In genomic region chr10:30270247-30270646, GRCh38 we compare ENCODE assay signal across 10 cellular contexts.
A peak's percentile ranks its signal among the peaks of the same experiment; 100 is the strongest.
DNase-seq lines count a peak whose midpoint lies in the region; ATAC-seq and TF ChIP-seq lines count a peak whose summit lies in the region.
"Had no signal": no experiment of that assay in that cellular context is flagged by ENCODE, and none has a peak within 500 bp of the region (broad histone marks: within the 10 kb centered on the region; RNA-seq: fewer than 3 reads in every experiment).

No MANE protein-coding gene starts in this region.

- peaks cover 3 to 10% (median 8%) of the 10 kb centered on the region in 7 donors for H3K9me3 Mint-ChIP-seq in CD14-positive monocyte

- intact Hi-C loops in CD14-positive monocyte (cut with micrococcal nuclease) (no loop called here), body of pancreas (cut with DNase I) (no loop called here)

- H3K4me3 ChIP-seq in body of pancreas, result no peak overlapping the region
- H3K4me3 ChIP-seq: colonic mucosa had no signal

- 9 to 20% methylated on average over 3 of the region's 3 CpGs for WGBS in body of pancreas, 2 donors

- H3K27ac ChIP-seq in VCaP (no peak overlapping the region), body of pancreas (no peak overlapping the region)
- H3K27ac ChIP-seq: colonic mucosa had no signal

- no peak for ATAC-seq in body of pancreas

- H3K27ac Mint-ChIP-seq in CD14-positive monocyte, result no peak overlapping the region

- H3K9me3 ChIP-seq in body of pancreas, result no peaks in the 10 kb centered on the region
- H3K9me3 ChIP-seq: colonic mucosa had no signal

- TF ChIP-seq POLR2A in erythroblast (IDR thresholded peaks at IDR 0.05; ENCODE audit: low read length) (no peak), body of pancreas (IDR thresholded peaks at IDR 0.05) (no peak)

- H3K36me3 Mint-ChIP-seq in CD14-positive monocyte, result no peaks in the 10 kb centered on the region

- peaks cover 4% of the 10 kb centered on the region for H3K4me1 Mint-ChIP-seq in CD14-positive monocyte

- H3K27me3 ChIP-seq in body of pancreas, result no peaks in the 10 kb centered on the region
- H3K27me3 ChIP-seq: colonic mucosa had no signal

- TF ChIP-seq CTCF in CD14-positive monocyte (IDR thresholded peaks at IDR 0.05), result peak; percentile 28
- TF ChIP-seq CTCF in LNCAP (IDR thresholded peaks at IDR 0.05), result peak; percentile 41; the same call in 1 of the 2 replicates
- peak; percentile 60 for TF ChIP-seq CTCF in VCaP (conservative IDR thresholded peaks at IDR 0.05)
- no peak for TF ChIP-seq CTCF in body of pancreas (IDR thresholded peaks at IDR 0.05)

- H3K4me1 ChIP-seq in body of pancreas, result no peaks in the 10 kb centered on the region
- H3K4me1 ChIP-seq: colonic mucosa had no signal

- DNase-seq in CD14-positive monocyte (ENCODE audit: low spot score) (no peak), lung microvascular endothelial cell (ENCODE audit: low read depth in 2 of 2) (peak; percentile 13 to 15), NCI-H146 (lab: John Stamatoyannopoulos, UW) (no peak), erythroblast (lab: John Stamatoyannopoulos, UW) (no peak), NCI-H82 treated with DMSO at 0.1 percent for 48 hours (lab: John Stamatoyannopoulos, UW; ENCODE audit: unreplicated experiment) (no peak), body of pancreas (no peak)
- DNase-seq: colonic mucosa, NCI-H774 had no signal

- peaks cover 2 to 6% (median 4%) of the 10 kb centered on the region in 3 donors for H3K27me3 Mint-ChIP-seq in CD14-positive monocyte (ENCODE audit: low read depth in 3 of 3)

- H3K36me3 ChIP-seq in body of pancreas (replicated peaks in 1 of 2; ENCODE audit: insufficient read depth in 1 of 2, low read depth in 2 of 2), result no peaks in the 10 kb centered on the region
- H3K36me3 ChIP-seq: colonic mucosa had no signal

- no peak overlapping the region for H3K4me3 Mint-ChIP-seq in CD14-positive monocyte

Comparison
In these comparisons a context has a peak if more than half of its experiments do, and no peak if none do; other contexts are left out.
1. DNase-seq: peak in lung microvascular endothelial cell (2 of 2); none in CD14-positive monocyte (single experiment), NCI-H146 (single experiment), erythroblast (0 of 2), NCI-H82 treated with DMSO at 0.1 percent for 48 hours (single experiment) and body of pancreas (0 of 4).
2. CTCF ChIP-seq: peak in CD14-positive monocyte (single experiment), LNCAP (single experiment) and VCaP (single experiment); none in body of pancreas (0 of 7).